ENCODE assay signal across 8 cellular contexts in genomic region chr6:35552285-35552917, GRCh38. TPM values are rescaled to one million over a fixed set of nuclear protein-coding genes. Genes with fewer than 3 reads are reported as not detected.
A peak's percentile ranks its signal among the peaks of the same experiment; 100 is the strongest.
DNase-seq lines count a peak whose midpoint lies in the region; ATAC-seq and TF ChIP-seq lines count a peak whose summit lies in the region.

No MANE protein-coding gene starts in this region.

- H3K36me3 ChIP-seq in SK-N-SH (replicated peaks in 1 of 2; ENCODE audit: control insufficient read depth in 1 of 2, insufficient read depth in 2 of 2, low read length in 1 of 2) (no peaks in the 10 kb centered on the region), left lung (no peaks in the 10 kb centered on the region)

- no peak overlapping the region for H3K9ac ChIP-seq in SK-N-SH

- H2AFZ ChIP-seq in SK-N-SH (ENCODE audit: low read depth): no peak overlapping the region

- H3K4me3 ChIP-seq in SK-N-SH (ENCODE audit: low read depth in 2 of 2, low read length in 1 of 2) (no peak overlapping the region), left lung (no peak overlapping the region)

- TF ChIP-seq EP300 in SK-N-SH (IDR thresholded peaks at IDR 0.05; ENCODE audit: borderline replicate concordance in 1 of 2, low read depth in 1 of 2, low read length in 1 of 2): no peak

- H3K4me1 ChIP-seq in SK-N-SH (ENCODE audit: control insufficient read depth in 1 of 2, insufficient read depth in 2 of 2, low read depth in 1 of 2, low read length in 1 of 2) (no peaks in the 10 kb centered on the region; a peak in 1 of 4 replicates), left lung (no peaks in the 10 kb centered on the region)

- WGBS in SK-N-SH (ENCODE audit: low lambda C conversion rate): 51% methylated on average over 5 of the region's 5 CpGs

- H3K79me2 ChIP-seq in SK-N-SH (ENCODE audit: insufficient read depth): no peaks in the 10 kb centered on the region

- H3K27ac ChIP-seq in SK-N-SH (ENCODE audit: low read depth in 2 of 2, low read length in 1 of 2) (no peak overlapping the region), left lung (no peak overlapping the region)

- POLR2A ChIA-PET in SK-N-SH (lab: Yijun Ruan, JAX): no interaction called here

- no peak overlapping the region for H3K4me2 ChIP-seq in SK-N-SH

- H3F3A ChIP-seq in SK-N-SH (replicated peaks; ENCODE audit: insufficient read depth): peaks cover 4% of the 10 kb centered on the region

- no peaks in the 10 kb centered on the region for H4K20me1 ChIP-seq in SK-N-SH (ENCODE audit: insufficient read depth)

- H3K27me3 ChIP-seq in SK-N-SH (ENCODE audit: insufficient read depth) (no peaks in the 10 kb centered on the region), left lung (no peaks in the 10 kb centered on the region)

- peak; percentile 75 for TF ChIP-seq RAD21 in SK-N-SH (IDR thresholded peaks at IDR 0.05; ENCODE audit: low read length)

- ATAC-seq in SK-N-SH treated with all-trans-retinoic acid at 6 μM for 48 hours (no peak), left lung (peak; percentile 87), HG02973 (IDR thresholded peaks at IDR 0.05; ENCODE audit: unreplicated experiment) (no peak)

- CTCF ChIA-PET in SK-N-SH (lab: Yijun Ruan, JAX): interaction anchor here (0.7 to 2.7 kb wide), 25 partner anchors 10 to 184 kb away, joined by 3 to 26 read pairs (median 5); partner anchors contain the start of gene ARMC12

- H3K9me2 ChIP-seq in SK-N-SH: no peaks in the 10 kb centered on the region

- H3K9me3 ChIP-seq in SK-N-SH (no peaks in the 10 kb centered on the region), left lung (peaks cover 0 to 8% of the 10 kb centered on the region in 2 donors)

- intact Hi-C loops in left lung (cut with DNase I): no loop called here

- TF ChIP-seq CTCF in SK-N-SH (IDR thresholded peaks at IDR 0.05) (peak; percentile 66), left lung (IDR thresholded peaks at IDR 0.05) (peak; percentile 83 to 87)

- DNase-seq in SK-N-SH: peak; percentile 40
- peak; percentile 27 for DNase-seq in SKM-1 treated with dmso at 0.1 percent for 144 hours (lab: John Stamatoyannopoulos, UW; ENCODE audit: unreplicated experiment)
- peak; percentile 29 for DNase-seq in activated naive CD8-positive, alpha-beta T cell treated with anti-CD3 and anti-CD28 coated beads, Interleukin-2, amount 50 U/mL, for 16 hours (ENCODE audit: low read depth, low spot score)
- no peak for DNase-seq in left lung
- DNase-seq in stimulated activated CD8-positive, alpha-beta memory T cell treated with anti-CD3 and anti-CD28 coated beads, Interleukin-4, amount 100 ng/mL, for 24 hours (ENCODE audit: low read depth): peak; percentile 41
- no peak for DNase-seq in NCI-H524 treated with DMSO at 0.1 percent for 48 hours (lab: John Stamatoyannopoulos, UW)

TF ChIP-seq in SK-N-SH, 30 proteins besides CTCF, POLR2A, EP300 and RAD21:
- TF ChIP-seq SMC3 (IDR thresholded peaks at IDR 0.05; ENCODE audit: low read depth, low read length) (peak; percentile 61; the same call in 1 of the 2 replicates), SIN3A (IDR thresholded peaks at IDR 0.05; ENCODE audit: borderline replicate concordance, low read depth, low read length) (no peak)

TF ChIP-seq in SK-N-SH treated with all-trans-retinoic acid at 6 μM for 48 hours, 23 proteins besides CTCF, POLR2A, EP300 and RAD21:
- no peak for TF ChIP-seq PATZ1 (CRISPR knock-in tag; IDR thresholded peaks at IDR 0.05; ENCODE audit: borderline replicate concordance)
- no peak for TF ChIP-seq GLIS3 (CRISPR knock-in tag; IDR thresholded peaks at IDR 0.05)
- TF ChIP-seq CREB5 (CRISPR knock-in tag; IDR thresholded peaks at IDR 0.05; ENCODE audit: low read depth): no peak
- no peak for TF ChIP-seq ZNF565 (CRISPR knock-in tag; conservative IDR thresholded peaks at IDR 0.05; ENCODE audit: low read depth)
- no peak for TF ChIP-seq ZNF70 (CRISPR knock-in tag; IDR thresholded peaks at IDR 0.05)

RNA-seq across cellular contexts. Expression of gene TULP1, which starts 39.7 kb away (rescaled TPM):
- polyA plus RNA-seq in SK-N-SH (2012; rRNA removed): not detected in 2 replicates
- polyA plus RNA-seq in SK-N-SH (2012; cell fraction: cytosol; rRNA removed): not detected in 2 replicates
- not detected in 2 replicates for polyA plus RNA-seq in SK-N-SH (2012; cell fraction: nucleus; rRNA removed)
- total RNA-seq in left lung: not detected

RNA-seq across cellular contexts. Expression of gene TEAD3, which starts 55.5 kb away (rescaled TPM):
- 5.2 and 7.1 TPM in 2 replicates for polyA plus RNA-seq in SK-N-SH (2012; rRNA removed)
- 3.6 and 6.1 TPM in 2 replicates for polyA plus RNA-seq in SK-N-SH (2012; cell fraction: cytosol; rRNA removed)
- polyA plus RNA-seq in SK-N-SH (2012; cell fraction: nucleus; rRNA removed): 16.1 and 20.1 TPM in 2 replicates
- total RNA-seq in left lung: 10 to 100 TPM; 18.1 to 22.4 TPM

Comparison
In these comparisons a context has a peak if more than half of its experiments do, and no peak if none do; other contexts are left out.
1. DNase-seq: peak in SK-N-SH (single experiment), SKM-1 treated with dmso at 0.1 percent for 144 hours (single experiment), activated naive CD8-positive, alpha-beta T cell treated with anti-CD3 and anti-CD28 coated beads, Interleukin-2, amount 50 U/mL, for 16 hours (single experiment) and stimulated activated CD8-positive, alpha-beta memory T cell treated with anti-CD3 and anti-CD28 coated beads, Interleukin-4, amount 100 ng/mL, for 24 hours (single experiment); none in left lung (0 of 2) and NCI-H524 treated with DMSO at 0.1 percent for 48 hours (single experiment).